Comparison of ENCODE assay signal across 25 cellular contexts in genomic region chrX:134847133-134847532, GRCh38. TPM values are rescaled to one million over a fixed set of nuclear protein-coding genes. Genes with fewer than 3 reads are reported as not detected.
A peak's percentile ranks its signal among the peaks of the same experiment; 100 is the strongest.
DNase-seq lines count a peak whose midpoint lies in the region; ATAC-seq, FAIRE-seq and TF ChIP-seq lines count a peak whose summit lies in the region.
"Had no signal": no experiment of that assay in that cellular context is flagged by ENCODE, and none has a peak within 500 bp of the region (broad histone marks: within the 10 kb centered on the region; RNA-seq: fewer than 3 reads in every experiment).

No MANE protein-coding gene starts in this region.

- ATAC-seq in pancreas: no peak
- no peak for ATAC-seq in HG02852 (IDR thresholded peaks at IDR 0.05; ENCODE audit: unreplicated experiment)
- ATAC-seq: GM12878 had no signal

- no peaks in the 10 kb centered on the region for H3K36me3 ChIP-seq in pancreas
- H3K36me3 ChIP-seq: BE2C; BLaER1 treated with 17β-estradiol and CSF1 and Interleukin-3, amounts not matched to agents 10 nM and 100 nM had no signal

- no peak overlapping the region for H3K4me3 ChIP-seq in epithelial cell of esophagus (ENCODE audit: low read length)
- H3K4me3 ChIP-seq in pancreas: no peak overlapping the region
- H3K4me3 ChIP-seq: BLaER1 treated with 17β-estradiol and CSF1 and Interleukin-3, amounts not matched to agents 10 nM and 100 nM; GM12878; GM23248 had no signal

- H3K9me3 ChIP-seq in pancreas: no peaks in the 10 kb centered on the region
- H3K9me3 ChIP-seq: BE2C had no signal

- no peaks in the 10 kb centered on the region for H3K4me1 ChIP-seq in pancreas
- H3K4me1 ChIP-seq: BE2C; BLaER1 treated with 17β-estradiol and CSF1 and Interleukin-3, amounts not matched to agents 10 nM and 100 nM had no signal

- peak; percentile 9 for FAIRE-seq in pancreas (lab: Jason Lieb, UNC)
- FAIRE-seq: A204.1, GM12878, GM19239, H1 had no signal

- WGBS in pancreas, 2 donors: 48 to 84% methylated on average over 1 of the region's 1 CpG

- DNase-seq in DMS53 (lab: John Stamatoyannopoulos, UW) (peak; percentile 3), DMS53 treated with DMSO at 0.1 percent for 48 hours (lab: John Stamatoyannopoulos, UW; ENCODE audit: unreplicated experiment) (no peak), epithelial cell of esophagus (ENCODE audit: low read depth) (peak; percentile 28), pancreas (no peak), kidney glomerular epithelial cell (lab: John Stamatoyannopoulos, UW) (no peak), NCI-H1436 (lab: John Stamatoyannopoulos, UW) (no peak)
- DNase-seq: ACHN; AML-193; BE2C; Calu3; CD4-positive, alpha-beta T cell; CD8-positive, alpha-beta memory T cell; DMS79; EL; GDM1; GM23248; H7; HCEC 1CT had no signal

- no peak for TF ChIP-seq CTCF in epithelial cell of esophagus (IDR thresholded peaks at IDR 0.05; ENCODE audit: insufficient read depth, low read depth, low read length, missing control alignments)
- no peak for TF ChIP-seq CTCF in pancreas (IDR thresholded peaks at IDR 0.05)

- intact Hi-C loops in pancreas (cut with DNase I): no loop called here

- H3K27ac ChIP-seq in pancreas: no peak overlapping the region
- H3K27ac ChIP-seq: 22Rv1; BLaER1 treated with 17β-estradiol and CSF1 and Interleukin-3, amounts not matched to agents 10 nM and 100 nM; GM23248 had no signal

- peaks cover 0 to 19% (median 0%) of the 10 kb centered on the region in 4 donors for H3K27me3 ChIP-seq in pancreas
- H3K27me3 ChIP-seq: BE2C had no signal

RNA-seq across cellular contexts. Expression of gene PABIR2, which starts 50.1 kb away (rescaled TPM):
- 10 to 100 TPM in 1 of 6 donors, 1 to 10 TPM in 5; 5.7 to 11.7 (median 6.8) TPM for total RNA-seq in pancreas
- polyA plus RNA-seq in pancreas: 10 to 100 TPM; 16.0 to 21.7 TPM

Comparison
In these comparisons a context has a peak if more than half of its experiments do, and no peak if none do; other contexts are left out.
1. DNase-seq: peak in DMS53 (single experiment) and epithelial cell of esophagus (single experiment); none in DMS53 treated with DMSO at 0.1 percent for 48 hours (single experiment), pancreas (0 of 6), kidney glomerular epithelial cell (single experiment) and NCI-H1436 (single experiment).